Comparison of ENCODE assay signal across 15 cellular contexts in genomic region chr1:118989878-118990378, GRCh38. TPM values are rescaled to one million over a fixed set of nuclear protein-coding genes. Genes with fewer than 3 reads are reported as not detected.
DNase-seq lines count a peak whose midpoint lies in the region; ATAC-seq, FAIRE-seq and TF ChIP-seq lines count a peak whose summit lies in the region.
"Had no signal": no experiment of that assay in that cellular context is flagged by ENCODE, and none has a peak within 500 bp of the region (broad histone marks: within the 10 kb centered on the region; RNA-seq: fewer than 3 reads in every experiment).

No MANE protein-coding gene starts in this region.

- H3K4me3 ChIP-seq in BLaER1 treated with 17β-estradiol and CSF1 and Interleukin-3, amounts not matched to agents 10 nM and 100 nM = peak overlapping the region in 7 of 10 experiments; percentile 1 to 45 (median 38); a peak in 9 of 20 replicates
- H3K4me3 ChIP-seq in endothelial cell of umbilical vein (replicated peaks in 1 of 3; ENCODE audit: insufficient read depth in 1 of 3, low read depth in 1 of 3, low read length in 3 of 3) (no peak overlapping the region), neural progenitor cell (peak overlapping the region; percentile 47), right cardiac atrium (ENCODE audit: low read length) (no peak overlapping the region)
- H3K4me3 ChIP-seq: SJCRH30 had no signal

- peak overlapping the region; percentile 28 for H2AFZ ChIP-seq in endothelial cell of umbilical vein (ENCODE audit: low read depth, low read length)
- no peak overlapping the region for H2AFZ ChIP-seq in neural progenitor cell (replicated peaks)

- H3K27ac Mint-ChIP-seq in neural progenitor cell = no peak overlapping the region
- H3K27ac Mint-ChIP-seq: activated CD8-positive, alpha-beta memory T cell treated with anti-CD3 and anti-CD28 coated beads, Interleukin-2, amount 10 ng/mL, durations not matched to agents 7 days and 5 days; activated naive CD4-positive, alpha-beta T cell treated with anti-CD3 and anti-CD28 coated beads for 36 hours had no signal

- FAIRE-seq in endothelial cell of umbilical vein (lab: Jason Lieb, UNC) = peak; percentile 44
- FAIRE-seq: D721Med had no signal

- peaks cover 7% of the 10 kb centered on the region for H3K9me3 Mint-ChIP-seq in neural progenitor cell
- H3K9me3 Mint-ChIP-seq: activated naive CD4-positive, alpha-beta T cell treated with anti-CD3 and anti-CD28 coated beads for 36 hours had no signal

- dilution Hi-C loops in endothelial cell of umbilical vein (cut with MboI; ENCODE audit: extremely low pct_ligation_motif_present, low sequenced_read_pairs) = no loop called here

- H3K27ac ChIP-seq in BLaER1 treated with 17β-estradiol and CSF1 and Interleukin-3, amounts not matched to agents 10 nM and 100 nM = peak overlapping the region in 5 of 11 experiments; percentile 8 to 44 (median 34); a peak in 6 of 22 replicates
- H3K27ac ChIP-seq in endothelial cell of umbilical vein (ENCODE audit: insufficient read depth, low read depth, low read length) (no peak overlapping the region), neural progenitor cell (no peak overlapping the region), right cardiac atrium (ENCODE audit: low read length) (no peak overlapping the region)
- H3K27ac ChIP-seq: epithelial cell of prostate, SJCRH30 had no signal

- no TSS peak for BruUV-seq in endothelial cell of umbilical vein (replicated peaks; lab: Mats Ljungman, UMichigan)

- no peaks in the 10 kb centered on the region for H3K36me3 Mint-ChIP-seq in neural progenitor cell

- peaks cover 14 to 22% (median 19%) of the 10 kb centered on the region in 10 experiments for H3K4me1 ChIP-seq in BLaER1 treated with 17β-estradiol and CSF1 and Interleukin-3, amounts not matched to agents 10 nM and 100 nM
- H3K4me1 ChIP-seq in endothelial cell of umbilical vein (ENCODE audit: control insufficient read depth, extremely low read depth, insufficient read depth, low read length) = peaks cover 12% of the 10 kb centered on the region
- peaks cover 23% of the 10 kb centered on the region for H3K4me1 ChIP-seq in neural progenitor cell
- H3K4me1 ChIP-seq in right cardiac atrium (ENCODE audit: control insufficient read depth, insufficient read depth, low read length) = peaks cover 2% of the 10 kb centered on the region
- H3K4me1 ChIP-seq: SJCRH30 had no signal

- H3K9me3 ChIP-seq in BLaER1 treated with 17β-estradiol and CSF1 and Interleukin-3, amounts not matched to agents 10 nM and 100 nM (replicated peaks in 1 of 11) = peaks cover 45 to 65% (median 58%) of the 10 kb centered on the region in 11 experiments
- H3K9me3 ChIP-seq in endothelial cell of umbilical vein (replicated peaks; ENCODE audit: control insufficient read depth, insufficient read depth, low read length) (no peaks in the 10 kb centered on the region), neural progenitor cell (ENCODE audit: low read depth) (no peaks in the 10 kb centered on the region), right cardiac atrium (ENCODE audit: control insufficient read depth, low read length) (no peaks in the 10 kb centered on the region)
- H3K9me3 ChIP-seq: SJCRH30 had no signal

- TF ChIP-seq POLR2A in endothelial cell of umbilical vein (IDR thresholded peaks at IDR 0.05; ENCODE audit: low read depth, low read length) = no peak

- H3K9ac ChIP-seq in BLaER1 treated with 17β-estradiol and CSF1 and Interleukin-3, amounts not matched to agents 10 nM and 100 nM = peak overlapping the region in 10 of 11 experiments; percentile 6 to 45 (median 38); a peak in 12 of 22 replicates
- H3K9ac ChIP-seq in endothelial cell of umbilical vein (replicated peaks; ENCODE audit: extremely low read depth, insufficient read depth, low read length) (no peak overlapping the region), neural progenitor cell (no peak overlapping the region)

- 36% methylated on average over 22 of the region's 22 CpGs for WGBS in right cardiac atrium

- peaks cover 95% of the 10 kb centered on the region for H3K27me3 Mint-ChIP-seq in neural progenitor cell (ENCODE audit: insufficient read depth, low read depth)

- H3K4me1 Mint-ChIP-seq in neural progenitor cell = peaks cover 51% of the 10 kb centered on the region

- TF ChIP-seq CTCF in endothelial cell of umbilical vein (IDR thresholded peaks at IDR 0.05; ENCODE audit: extremely low read depth in 1 of 2, insufficient read depth in 1 of 2, low read depth in 1 of 2, low read length in 2 of 2) (no peak), neural progenitor cell (IDR thresholded peaks at IDR 0.05) (no peak)

- H3K36me3 ChIP-seq in BLaER1 treated with 17β-estradiol and CSF1 and Interleukin-3, amounts not matched to agents 10 nM and 100 nM = no peaks in the 10 kb centered on the region
- H3K36me3 ChIP-seq in endothelial cell of umbilical vein (ENCODE audit: control insufficient read depth in 2 of 2, extremely low read depth in 1 of 2, insufficient read depth in 2 of 2, low read length in 2 of 2) (no peaks in the 10 kb centered on the region), neural progenitor cell (no peaks in the 10 kb centered on the region)

- peaks cover 32% of the 10 kb centered on the region for H3F3A ChIP-seq in neural progenitor cell (ENCODE audit: low read depth)

- DNase-seq in MV-4-11 (lab: John Stamatoyannopoulos, UW) (peak; percentile 8), endothelial cell of umbilical vein (ENCODE audit: low read depth, low spot score) (no peak), neural progenitor cell (ENCODE audit: low spot score) (peak; percentile 56), right cardiac atrium (no peak), cerebellum (ENCODE audit: low spot score) (no peak)
- DNase-seq: activated CD8-positive, alpha-beta memory T cell treated with anti-CD3 and anti-CD28 coated beads, Interleukin-2, amount 10 ng/mL, durations not matched to agents 7 days and 5 days; activated naive CD4-positive, alpha-beta T cell treated with anti-CD3 and anti-CD28 coated beads for 36 hours; NCI-H2171; occipital lobe; SJCRH30 had no signal

- POLR2A ChIA-PET in endothelial cell of umbilical vein (lab: Charles Lee) = no interaction called here

- H3K79me2 ChIP-seq in endothelial cell of umbilical vein (ENCODE audit: control insufficient read depth, insufficient read depth, low read length) = no peaks in the 10 kb centered on the region
- no peaks in the 10 kb centered on the region for H3K79me2 ChIP-seq in neural progenitor cell (ENCODE audit: low read depth)

- intact Hi-C loops in endothelial cell of umbilical vein (cut with micrococcal nuclease) = no loop called here
- intact Hi-C loops in right cardiac atrium (cut with DNase I) = no loop called here

- no peaks in the 10 kb centered on the region for H3K9me1 ChIP-seq in endothelial cell of umbilical vein (replicated peaks; ENCODE audit: control insufficient read depth, extremely low read depth, insufficient read depth, low read length)

- H3K4me2 ChIP-seq in BLaER1 treated with 17β-estradiol and CSF1 and Interleukin-3, amounts not matched to agents 10 nM and 100 nM = peak overlapping the region; percentile 71 to 89 (median 81)
- H3K4me2 ChIP-seq in endothelial cell of umbilical vein (ENCODE audit: insufficient read depth, low read length) (no peak overlapping the region), neural progenitor cell (peak overlapping the region; percentile 76)

- no peaks in the 10 kb centered on the region for H4K20me1 ChIP-seq in BLaER1 treated with 17β-estradiol and CSF1 and Interleukin-3, amounts not matched to agents 10 nM and 100 nM
- H4K20me1 ChIP-seq in endothelial cell of umbilical vein (replicated peaks; ENCODE audit: control insufficient read depth, extremely low read depth, insufficient read depth, low read length) (no peaks in the 10 kb centered on the region), neural progenitor cell (ENCODE audit: low read depth) (peaks cover 54% of the 10 kb centered on the region)

- H3K27me3 ChIP-seq in BLaER1 treated with 17β-estradiol and CSF1 and Interleukin-3, amounts not matched to agents 10 nM and 100 nM = peaks cover 0 to 25% (median 9%) of the 10 kb centered on the region in 11 experiments; a peak in 11 of 22 replicates
- H3K27me3 ChIP-seq in endothelial cell of umbilical vein (ENCODE audit: control insufficient read depth in 2 of 2, insufficient read depth in 2 of 2, low read length in 2 of 2) = peaks cover 95 to 98% of the 10 kb centered on the region in 2 experiments
- H3K27me3 ChIP-seq in neural progenitor cell = peaks cover 100% of the 10 kb centered on the region
- H3K27me3 ChIP-seq in right cardiac atrium (ENCODE audit: control insufficient read depth, insufficient read depth) = no peaks in the 10 kb centered on the region
- H3K27me3 ChIP-seq: SJCRH30 had no signal

- ATAC-seq in GM21723 (IDR thresholded peaks at IDR 0.05; ENCODE audit: unreplicated experiment) = no peak
- no peak for ATAC-seq in right cardiac atrium
- ATAC-seq in HG02870 (IDR thresholded peaks at IDR 0.05; ENCODE audit: unreplicated experiment) = no peak
- ATAC-seq: activated CD8-positive, alpha-beta memory T cell treated with anti-CD3 and anti-CD28 coated beads, Interleukin-2, amount 10 ng/mL, durations not matched to agents 7 days and 5 days had no signal

- peak overlapping the region; percentile 86 for H3K4me3 Mint-ChIP-seq in neural progenitor cell
- H3K4me3 Mint-ChIP-seq: activated CD8-positive, alpha-beta memory T cell treated with anti-CD3 and anti-CD28 coated beads, Interleukin-2, amount 10 ng/mL, durations not matched to agents 7 days and 5 days; activated naive CD4-positive, alpha-beta T cell treated with anti-CD3 and anti-CD28 coated beads for 36 hours had no signal

- CTCF ChIA-PET in endothelial cell of umbilical vein (lab: Charles Lee) = interaction anchor here (1.3 to 1.7 kb wide), 2 partner anchors 10 to 18 kb away, joined by 7 to 9 read pairs; no protein-coding TSS in a partner anchor

TF ChIP-seq in endothelial cell of umbilical vein, 7 proteins besides CTCF, POLR2A, EP300 and RAD21 (continues in another document):
- TF ChIP-seq MYC (IDR thresholded peaks at IDR 0.05; ENCODE audit: low read depth, low read length) (no peak), JUN (IDR thresholded peaks at IDR 0.05; ENCODE audit: borderline replicate concordance, insufficient read depth, insufficient read length, low read depth) (no peak), FOS (IDR thresholded peaks at IDR 0.05; ENCODE audit: borderline replicate concordance, insufficient read depth, low read length) (peak; percentile 25)

RNA-seq across cellular contexts. Expression of gene TBX15, which starts 1.8 kb away (rescaled TPM):
- total RNA-seq in endothelial cell of umbilical vein (not detected in 2 replicates), neural progenitor cell (ENCODE audit: low replicate concordance) (2.8 and 2.9 TPM in 2 replicates), right cardiac atrium (1 to 10 TPM; 2.0 to 4.4 (median 2.8) TPM), cerebellum (2.8 TPM)
- polyA plus RNA-seq in endothelial cell of umbilical vein (0.01 and 0.05 TPM in 2 replicates), right cardiac atrium (1.1 TPM)
- polyA plus RNA-seq in endothelial cell of umbilical vein (2011; cell fraction: cytosol; rRNA removed) = 0.03 TPM in 1 of 2 replicates, not detected in the other
- polyA plus RNA-seq in endothelial cell of umbilical vein (2011; cell fraction: nucleus; rRNA removed) = 0.07 TPM in 1 of 2 replicates, not detected in the other
- polyA plus RNA-seq in endothelial cell of umbilical vein (2012) = not detected in 2 replicates
- polyA minus RNA-seq in endothelial cell of umbilical vein = 0.08 TPM in 1 of 2 replicates, not detected in the other
- polyA minus RNA-seq in endothelial cell of umbilical vein (2011; cell fraction: cytosol; rRNA and poly(A)+ RNA removed) = not detected
- 0.10 TPM in 1 of 2 replicates, not detected in the other for polyA minus RNA-seq in endothelial cell of umbilical vein (2011; cell fraction: nucleus; rRNA and poly(A)+ RNA removed)
- total RNA-seq: activated CD8-positive, alpha-beta memory T cell treated with anti-CD3 and anti-CD28 coated beads, Interleukin-2, amount 10 ng/mL, durations not matched to agents 7 days and 5 days; activated naive CD4-positive, alpha-beta T cell treated with anti-CD3 and anti-CD28 coated beads for 36 hours had no signal

Comparison
In these comparisons a context has a peak if more than half of its experiments do, and no peak if none do; other contexts are left out.
1. H3K4me3 ChIP-seq: peak in BLaER1 treated with 17β-estradiol and CSF1 and Interleukin-3, amounts not matched to agents 10 nM and 100 nM (7 of 10) and neural progenitor cell (single experiment); none in endothelial cell of umbilical vein (0 of 3) and right cardiac atrium (single experiment).
2. H3K9ac ChIP-seq: peak in BLaER1 treated with 17β-estradiol and CSF1 and Interleukin-3, amounts not matched to agents 10 nM and 100 nM (10 of 11); none in endothelial cell of umbilical vein (single experiment) and neural progenitor cell (single experiment).
3. DNase-seq: peak in MV-4-11 (single experiment) and neural progenitor cell (single experiment); none in endothelial cell of umbilical vein (single experiment), right cardiac atrium (0 of 3) and cerebellum (single experiment).